2 cellular contexts compared by ENCODE assay signal in genomic region chr11:33694346-33695050, GRCh38.
A peak's percentile ranks its signal among the peaks of the same experiment; 100 is the strongest.
TF ChIP-seq lines count a peak whose summit lies in the region.

No MANE protein-coding gene starts in this region.

TF ChIP-seq in SK-N-SH treated with all-trans-retinoic acid at 6 μM for 48 hours, 23 proteins besides CTCF, POLR2A, EP300 and RAD21:
- TF ChIP-seq TCF4 (CRISPR knock-in tag; IDR thresholded peaks at IDR 0.05; ENCODE audit: borderline replicate concordance) (0 out of 2 replicates have a peak, but pooled peaks have one; percentile 13), CREB5 (CRISPR knock-in tag; IDR thresholded peaks at IDR 0.05; ENCODE audit: low read depth) (no peak)

TF ChIP-seq in HepG2, 621 proteins besides CTCF, POLR2A, EP300 and RAD21:
- TF ChIP-seq HNF4A (CRISPR knock-in tag; IDR thresholded peaks at IDR 0.05) (no peak), CEBPB (IDR thresholded peaks at IDR 0.05; ENCODE audit: borderline replicate concordance, low read depth, low read length) (peak; percentile 82), DRAP1 (CRISPR knock-in tag; IDR thresholded peaks at IDR 0.05) (no peak), ZNF574 (CRISPR knock-in tag; IDR thresholded peaks at IDR 0.05) (0 out of 2 replicates have a peak, but pooled peaks have one; percentile 20), ZNF784 (CRISPR knock-in tag; IDR thresholded peaks at IDR 0.05; ENCODE audit: borderline replicate concordance) (0 out of 2 replicates have a peak, but pooled peaks have one; percentile 52), ZNF558 (CRISPR knock-in tag; IDR thresholded peaks at IDR 0.05; ENCODE audit: borderline replicate concordance) (no peak), DMAP1 (CRISPR knock-in tag; IDR thresholded peaks at IDR 0.05) (0 out of 2 replicates have a peak, but pooled peaks have one; percentile 16), ZNF224 (CRISPR knock-in tag; IDR thresholded peaks at IDR 0.05) (no peak), ZNF230 (CRISPR knock-in tag; IDR thresholded peaks at IDR 0.05) (no peak), CEBPG (CRISPR knock-in tag; IDR thresholded peaks at IDR 0.05) (0 out of 2 replicates have a peak, but pooled peaks have one; percentile 25), ZNF275 (CRISPR knock-in tag; IDR thresholded peaks at IDR 0.05; ENCODE audit: borderline replicate concordance) (no peak), FOXO4 (CRISPR knock-in tag; conservative IDR thresholded peaks at IDR 0.05) (no peak), SIN3B (IDR thresholded peaks at IDR 0.05; ENCODE audit: low read length) (no peak), ZSCAN22 (CRISPR knock-in tag; IDR thresholded peaks at IDR 0.05) (no peak), ZBTB7A (CRISPR knock-in tag; IDR thresholded peaks at IDR 0.05) (no peak)
